Comparison of ENCODE assay signal across 21 cellular contexts in genomic region chr5:163432527-163432926, GRCh38.
"Had no signal": no experiment of that assay in that cellular context is flagged by ENCODE, and none has a peak within 500 bp of the region (broad histone marks: within the 10 kb centered on the region; RNA-seq: fewer than 3 reads in every experiment).

No MANE protein-coding gene starts in this region.

- H3K27ac ChIP-seq: HL-60 had no signal

- H3K9ac ChIP-seq: SK-N-SH had no signal

- H3K4me2 ChIP-seq: SK-N-SH had no signal

- FAIRE-seq: HTR-8/SVneo, RCC 7860 had no signal

- H3K9me2 ChIP-seq: SK-N-SH had no signal

- H3K9me3 ChIP-seq: SK-N-SH had no signal

- DNase-seq: KBM-7, MV-4-11, NCI-H1048, NCI-H1105 treated with DMSO at 0.1 percent for 48 hours, NCI-H1417 treated with DMSO at 0.1 percent for 48 hours, NCI-H146, NCI-H1694 treated with DMSO at 0.1 percent for 48 hours, NCI-H1930, NCI-H2081, NCI-H2107, NCI-H2227 treated with DMSO at 0.1 percent for 48 hours, NCI-H510A, NCI-H524 treated with DMSO at 0.1 percent for 48 hours, NCI-H69, NCI-H774, RPMI8226, SHP77, SK-N-SH had no signal
